ENCODE assay signal across 8 cellular contexts in the genomic region with DNA sequence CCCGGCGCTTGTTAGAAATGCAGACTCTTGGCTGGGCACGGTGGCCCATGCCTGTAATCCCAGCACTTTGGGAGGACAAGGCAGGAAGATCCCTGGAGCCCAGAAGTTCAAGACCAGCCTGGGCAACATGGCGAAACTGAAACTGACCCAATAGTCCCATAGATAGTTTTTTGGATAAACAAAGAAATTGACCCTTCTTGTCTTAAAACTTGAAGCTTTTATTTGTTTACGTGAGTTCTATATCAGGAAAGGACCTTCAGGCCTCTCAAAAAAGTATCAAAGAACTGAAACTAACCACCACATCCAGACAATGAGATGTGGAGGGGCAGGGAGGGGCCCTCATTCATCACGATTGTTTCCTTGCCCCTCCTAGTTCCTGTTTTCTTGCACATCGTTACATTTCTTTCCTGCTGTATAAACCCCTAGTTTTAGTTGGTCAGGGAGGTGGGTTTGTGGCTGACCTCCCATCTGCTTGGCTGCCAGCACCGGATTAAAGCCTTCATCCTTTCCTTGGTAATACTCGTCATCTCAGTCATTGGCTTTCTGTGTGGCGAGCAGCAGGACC. TPM values are rescaled to one million over a fixed set of nuclear protein-coding genes. Genes with fewer than 3 reads are reported as not detected.
DNase-seq lines count a peak whose midpoint lies in the region; ATAC-seq and TF ChIP-seq lines count a peak whose summit lies in the region.

No MANE protein-coding gene starts in this region.

- no peak for TF ChIP-seq POLR2A in thyroid gland (IDR thresholded peaks at IDR 0.05)

- WGBS in thyroid gland, 2 donors: 73 to 77% methylated on average over 10 of the region's 10 CpGs

- H3K36me3 ChIP-seq in neural progenitor cell (no peaks in the 10 kb centered on the region), thyroid gland (no peaks in the 10 kb centered on the region)

- H3K27me3 ChIP-seq in neural progenitor cell (peaks cover 18% of the 10 kb centered on the region), thyroid gland (no peaks in the 10 kb centered on the region)

- H4K20me1 ChIP-seq in neural progenitor cell (ENCODE audit: low read depth): no peaks in the 10 kb centered on the region

- H3K4me1 ChIP-seq in neural progenitor cell (peaks cover 19% of the 10 kb centered on the region), thyroid gland (peaks cover 15 to 62% of the 10 kb centered on the region in 2 donors)

- peak overlapping the region; percentile 88 to 92 for H3K27ac Mint-ChIP-seq in T-cell
- H3K27ac Mint-ChIP-seq in neural progenitor cell: peak overlapping the region; percentile 42

- no peaks in the 10 kb centered on the region for H3K9me3 ChIP-seq in neural progenitor cell (ENCODE audit: low read depth)
- no peaks in the 10 kb centered on the region for H3K9me3 ChIP-seq in thyroid gland

- no peak overlapping the region for H3K4me3 ChIP-seq in neural progenitor cell
- no peak overlapping the region for H3K4me3 ChIP-seq in thyroid gland (replicated peaks in 1 of 3)

- H3K4me2 ChIP-seq in neural progenitor cell: no peak overlapping the region

- peak overlapping the region; percentile 51 to 64 (median 53) for H3K4me3 Mint-ChIP-seq in T-cell
- no peak overlapping the region for H3K4me3 Mint-ChIP-seq in neural progenitor cell

- TF ChIP-seq CTCF in neural progenitor cell (IDR thresholded peaks at IDR 0.05) (no peak), thyroid gland (IDR thresholded peaks at IDR 0.05) (no peak)

- POLR2A ChIA-PET in T-cell (lab: Charles Lee): interaction anchor here (0.5 to 1.5 kb wide), 3 partner anchors 55 to 67 kb away, joined by 4 to 9 read pairs (median 8); a partner anchor contains a TSS

- no peaks in the 10 kb centered on the region for H3K9me3 Mint-ChIP-seq in T-cell
- H3K9me3 Mint-ChIP-seq in neural progenitor cell: no peaks in the 10 kb centered on the region

- H3K27ac ChIP-seq in neural progenitor cell (no peak overlapping the region), thyroid gland (peak overlapping the region in 1 of 3 donors; percentile 37)

- no peaks in the 10 kb centered on the region for H3K36me3 Mint-ChIP-seq in T-cell
- no peaks in the 10 kb centered on the region for H3K36me3 Mint-ChIP-seq in neural progenitor cell

- ATAC-seq in GM19023 (IDR thresholded peaks at IDR 0.05; ENCODE audit: unreplicated experiment) (peak; percentile 32), HG03097 (IDR thresholded peaks at IDR 0.05; ENCODE audit: low FRiP score, unreplicated experiment) (peak; percentile 35), T-cell (replicated peaks in 1 of 4) (peak; percentile 79 to 88 (median 84))

- H3K27me3 Mint-ChIP-seq in T-cell (no peaks in the 10 kb centered on the region), neural progenitor cell (ENCODE audit: insufficient read depth, low read depth) (peaks cover 10% of the 10 kb centered on the region)

- intact Hi-C loops in thyroid gland (cut with DNase I): no loop called here

- H3K9ac ChIP-seq in neural progenitor cell: no peak overlapping the region

- CTCF ChIA-PET in T-cell (lab: Charles Lee): no interaction called here

- H3F3A ChIP-seq in neural progenitor cell (ENCODE audit: low read depth): peaks cover 18% of the 10 kb centered on the region

- H3K79me2 ChIP-seq in neural progenitor cell (ENCODE audit: low read depth): no peaks in the 10 kb centered on the region

- H3K4me1 Mint-ChIP-seq in T-cell (peaks cover 34 to 52% (median 46%) of the 10 kb centered on the region in 3 donors), neural progenitor cell (peaks cover 30% of the 10 kb centered on the region)

- H2AFZ ChIP-seq in neural progenitor cell (replicated peaks): no peak overlapping the region

- DNase-seq in T-cell (peak in 32 of 34 experiments; percentile 15 to 67 (median 41)), neural progenitor cell (ENCODE audit: low spot score) (no peak), mucosa of gallbladder (ENCODE audit: low spot score) (no peak), A172 (ENCODE audit: low spot score) (no peak), thyroid gland (no peak)
- no peak for DNase-seq in stimulated activated CD4-positive, alpha-beta T cell treated with anti-CD3 and anti-CD28 coated beads, Interleukin-4, amount 100 ng/mL, for 24 hours

RNA-seq across cellular contexts. Expression of a gene that starts 29.9 kb away (rescaled TPM):
- total RNA-seq in T-cell (not detected), neural progenitor cell (ENCODE audit: low replicate concordance) (not detected in 2 replicates), mucosa of gallbladder (not detected), thyroid gland (100 to 1,000 TPM in 1 of 4 donors, 10 to 100 TPM in 1, not detected in 2; 13.7 to 335 TPM)
- not detected in 2 replicates for total RNA-seq in A172 (2014; rRNA removed; shearing (Covaris generic))

RNA-seq across cellular contexts. Expression of a gene that starts 34.2 kb away (rescaled TPM):
- total RNA-seq in T-cell (1 to 10 TPM; 1.8 to 6.3 (median 4.2) TPM), neural progenitor cell (ENCODE audit: low replicate concordance) (56.1 and 68.6 TPM in 2 replicates), mucosa of gallbladder (4.4 TPM), thyroid gland (1 to 10 TPM in 3 of 4 donors, not detected in 1; 2.5 to 2.8 (median 2.6) TPM)
- 29.8 and 33.7 TPM in 2 replicates for total RNA-seq in A172 (2014; rRNA removed; shearing (Covaris generic))

RNA-seq across cellular contexts. Expression of a gene that starts 34.8 kb away (rescaled TPM):
- not detected for total RNA-seq in T-cell
- total RNA-seq in neural progenitor cell (ENCODE audit: low replicate concordance): not detected in 2 replicates
- not detected for total RNA-seq in mucosa of gallbladder
- not detected in 2 replicates for total RNA-seq in A172 (2014; rRNA removed; shearing (Covaris generic))
- 10 to 100 TPM in 1 of 4 donors, 1 to 10 TPM in 1, not detected in 2; 8.2 to 64.4 TPM for total RNA-seq in thyroid gland

RNA-seq across cellular contexts. Expression of a gene that starts 37.6 kb away (rescaled TPM):
- total RNA-seq in T-cell (not detected), neural progenitor cell (ENCODE audit: low replicate concordance) (not detected in 2 replicates), mucosa of gallbladder (not detected), thyroid gland (not detected)
- total RNA-seq in A172 (2014; rRNA removed; shearing (Covaris generic)): not detected in 2 replicates

RNA-seq across cellular contexts. Expression of a gene that starts 42.0 kb away (rescaled TPM):
- not detected for total RNA-seq in T-cell
- not detected in 2 replicates for total RNA-seq in neural progenitor cell (ENCODE audit: low replicate concordance)
- total RNA-seq in mucosa of gallbladder: not detected
- not detected in 2 replicates for total RNA-seq in A172 (2014; rRNA removed; shearing (Covaris generic))
- total RNA-seq in thyroid gland: not detected

Comparison
In these comparisons a context has a peak if more than half of its experiments do, and no peak if none do; other contexts are left out.
1. ATAC-seq: peak in every context shown above with its lines; median percentile 84 in T-cell; 35 in HG03097; 32 in GM19023.
2. DNase-seq: peak in T-cell (32 of 34); none in neural progenitor cell (single experiment), mucosa of gallbladder (single experiment), A172 (single experiment), thyroid gland (0 of 2) and stimulated activated CD4-positive, alpha-beta T cell treated with anti-CD3 and anti-CD28 coated beads, Interleukin-4, amount 100 ng/mL, for 24 hours (single experiment).